Comparison of ENCODE assay signal across 27 cellular contexts in genomic region chr2:45984896-45985488, GRCh38.
DNase-seq lines count a peak whose midpoint lies in the region; ATAC-seq and TF ChIP-seq lines count a peak whose summit lies in the region.
"Had no signal": no experiment of that assay in that cellular context is flagged by ENCODE, and none has a peak within 500 bp of the region (broad histone marks: within the 10 kb centered on the region; RNA-seq: fewer than 3 reads in every experiment).

No MANE protein-coding gene starts in this region.

- peaks cover 0 to 54% of the 10 kb centered on the region in 2 donors for H3K36me3 ChIP-seq in gastroesophageal sphincter
- H3K36me3 ChIP-seq: SJSA1, uterus had no signal

- peak; percentile 17 for DNase-seq in activated CD8-positive, alpha-beta memory T cell treated with anti-CD3 and anti-CD28 coated beads for 24 hours
- no peak for DNase-seq in activated CD8-positive, alpha-beta memory T cell treated with anti-CD3 and anti-CD28 coated beads, Interleukin-2, amount 50 U/mL, for 4 hours
- DNase-seq in MV-4-11 (lab: John Stamatoyannopoulos, UW) (peak; percentile 12), ureter (ENCODE audit: low spot score) (peak; percentile 30), GM19238 (ENCODE audit: insufficient read length, low spot score) (no peak)
- DNase-seq: activated CD4-positive, CD25-positive, alpha-beta regulatory T cell treated with anti-CD3 and anti-CD28 coated beads, Interleukin-2, amount 50 U/mL, for 72 hours; activated CD8-positive, alpha-beta T cell treated with anti-CD3 and anti-CD28 coated beads for 36 hours; activated effector memory CD4-positive, alpha-beta T cell treated with Interleukin-2 at 50 U/mL for 16 hours; activated T-cell treated with anti-CD3 and anti-CD28 coated beads for 4 hours; anterior cingulate cortex; CD8-positive, alpha-beta T cell; effector memory CD8-positive, alpha-beta T cell; H7; left lung; natural killer cell; NCI-H1048; NCI-H1694 treated with DMSO at 0.1 percent for 48 hours; NCI-H524 treated with DMSO at 0.1 percent for 48 hours; occipital lobe; stimulated activated naive CD8-positive, alpha-beta T cell treated with anti-CD3 and anti-CD28 coated beads, Interleukin-15, Interleukin-2, amounts not matched to agents 100 U/mL and 50 U/mL, for 24 hours; testis; uterus had no signal

- TF ChIP-seq EP300 in gastroesophageal sphincter (IDR thresholded peaks at IDR 0.05): no peak

- no peak for TF ChIP-seq POLR2A in gastroesophageal sphincter (IDR thresholded peaks at IDR 0.05)
- no peak for TF ChIP-seq POLR2A in GM18505 (IDR thresholded peaks at IDR 0.05; ENCODE audit: borderline replicate concordance, extremely low read depth, insufficient read depth, insufficient read length)

- no peak overlapping the region for H3K4me3 ChIP-seq in gastroesophageal sphincter
- H3K4me3 ChIP-seq: GM12878, left lung, SJSA1, testis, uterus had no signal

- peak; percentile 27 for ATAC-seq in gastroesophageal sphincter
- ATAC-seq in HG03108 (IDR thresholded peaks at IDR 0.05; ENCODE audit: unreplicated experiment): no peak
- ATAC-seq in GM18505 (IDR thresholded peaks at IDR 0.05; ENCODE audit: unreplicated experiment): no peak
- ATAC-seq: activated CD8-positive, alpha-beta T cell treated with anti-CD3 and anti-CD28 coated beads for 36 hours; CD8-positive, alpha-beta T cell; effector memory CD8-positive, alpha-beta T cell; GM12878; left lung; stimulated activated naive CD8-positive, alpha-beta T cell treated with anti-CD3 and anti-CD28 coated beads, Interleukin-15, Interleukin-2, amounts not matched to agents 100 U/mL and 50 U/mL, for 24 hours had no signal

- H3K27ac ChIP-seq in gastroesophageal sphincter: no peak overlapping the region
- H3K27ac ChIP-seq: left lung, SJSA1, testis, uterus had no signal

- 90 to 93% methylated on average over 5 to 11 of the region's 13 CpGs for WGBS in gastroesophageal sphincter (ENCODE audit: low coverage in 1 of 2), 2 donors

- H3K4me1 ChIP-seq in gastroesophageal sphincter: peaks cover 0 to 21% (median 0%) of the 10 kb centered on the region in 3 donors
- H3K4me1 ChIP-seq: SJSA1, uterus had no signal

- no peaks in the 10 kb centered on the region for H3K27me3 ChIP-seq in gastroesophageal sphincter
- H3K27me3 ChIP-seq: left lung, SJSA1, testis, uterus had no signal

- H3K9me3 ChIP-seq in gastroesophageal sphincter: no peaks in the 10 kb centered on the region
- H3K9me3 ChIP-seq: left lung, SJSA1, testis, uterus had no signal

- TF ChIP-seq CTCF in gastroesophageal sphincter (IDR thresholded peaks at IDR 0.05): no peak

Comparison
In these comparisons a context has a peak if more than half of its experiments do, and no peak if none do; other contexts are left out.
1. DNase-seq: peak in activated CD8-positive, alpha-beta memory T cell treated with anti-CD3 and anti-CD28 coated beads for 24 hours (single experiment), MV-4-11 (single experiment) and ureter (single experiment); none in activated CD8-positive, alpha-beta memory T cell treated with anti-CD3 and anti-CD28 coated beads, Interleukin-2, amount 50 U/mL, for 4 hours (single experiment) and GM19238 (single experiment).